1 cellular context compared by ENCODE assay signal in genomic region chr2:206584323-206585116, GRCh38.
TF ChIP-seq lines count a peak whose summit lies in the region.

No MANE protein-coding gene starts in this region.

TF ChIP-seq in H1, 55 proteins besides CTCF, POLR2A, EP300 and RAD21:
- TF ChIP-seq CREB1 (IDR thresholded peaks at IDR 0.05) (no peak), CEBPB (IDR thresholded peaks at IDR 0.05; ENCODE audit: low read depth, low read length) (no peak), MAFK (IDR thresholded peaks at IDR 0.05; ENCODE audit: low read depth, low read length) (peak; percentile 46; the same call in 1 of the 2 replicates), SP1 (IDR thresholded peaks at IDR 0.05; ENCODE audit: low read depth, low read length) (no peak), BACH1 (IDR thresholded peaks at IDR 0.05; ENCODE audit: low read length) (peak; percentile 36; the same call in 1 of the 2 replicates)
